Comparison of ENCODE assay signal across 22 cellular contexts in the genomic region with DNA sequence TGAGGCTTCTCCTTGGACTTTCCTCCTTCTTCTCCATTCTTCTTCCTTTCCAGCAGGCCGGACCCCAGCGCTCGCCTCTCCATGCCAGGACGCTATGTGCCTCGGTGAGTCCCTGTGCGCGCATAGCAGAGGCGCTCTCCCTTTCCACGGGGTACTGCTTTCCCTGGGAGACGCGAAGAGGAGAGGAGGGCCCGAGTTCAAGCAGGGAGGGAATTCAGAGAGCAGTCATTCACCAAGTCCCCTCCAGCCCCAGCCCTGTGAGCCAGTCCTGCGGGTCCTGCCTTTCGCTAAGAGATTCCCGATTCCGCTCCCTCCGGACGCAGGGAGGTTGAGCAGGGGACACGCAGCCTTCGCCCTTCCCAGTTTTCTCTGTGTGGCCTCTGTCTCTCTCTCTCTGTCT.
DNase-seq lines count a peak whose midpoint lies in the region; ATAC-seq and TF ChIP-seq lines count a peak whose summit lies in the region.
"Had no signal": no experiment of that assay in that cellular context is flagged by ENCODE, and none has a peak within 500 bp of the region (broad histone marks: within the 10 kb centered on the region; RNA-seq: fewer than 3 reads in every experiment).

No MANE protein-coding gene starts in this region.

- peak overlapping the region; percentile 58 for H2BK120ac ChIP-seq in IMR-90 (ENCODE audit: low read depth, low read length)
- peak overlapping the region; percentile 71 for H2BK120ac ChIP-seq in mesenchymal stem cell (ENCODE audit: low read depth, low read length)
- H2BK120ac ChIP-seq in trophoblast cell (ENCODE audit: insufficient read depth, low read length, poor library complexity): no peak overlapping the region

- CTCF ChIA-PET in IMR-90 (lab: Yijun Ruan, JAX) (no interaction called here), Caco-2 (lab: Charles Lee) (no interaction called here)

- H4K20me1 ChIP-seq in BLaER1: peaks cover 9% of the 10 kb centered on the region
- H4K20me1 ChIP-seq in IMR-90 (ENCODE audit: insufficient read depth, low read length): no peaks in the 10 kb centered on the region
- no peaks in the 10 kb centered on the region for H4K20me1 ChIP-seq in GM23338 (replicated peaks; ENCODE audit: insufficient read depth)

- no peak overlapping the region for H3K9ac ChIP-seq in BLaER1
- H3K9ac ChIP-seq in IMR-90 (ENCODE audit: low read depth, low read length): no peak overlapping the region
- no peak overlapping the region for H3K9ac ChIP-seq in mesenchymal stem cell (ENCODE audit: low read length)
- H3K9ac ChIP-seq in trophoblast cell (ENCODE audit: low read length): no peak overlapping the region

- H3K9me1 ChIP-seq in IMR-90 (ENCODE audit: insufficient read depth, low read length): peaks cover 19% of the 10 kb centered on the region

- no peak for TF ChIP-seq CTCF in IMR-90 (conservative IDR thresholded peaks at IDR 0.05; ENCODE audit: low read depth, low read length)
- no peak for TF ChIP-seq CTCF in Caco-2 (IDR thresholded peaks at IDR 0.05; ENCODE audit: insufficient read depth in 1 of 2, low read depth in 1 of 2, low read length in 1 of 2, severe bottlenecking in 1 of 2, unreplicated experiment in 1 of 2)
- TF ChIP-seq CTCF in GM23338 (conservative IDR thresholded peaks at IDR 0.05; ENCODE audit: low read depth in 2 of 2): no peak

- H3K79me2 ChIP-seq in trophoblast cell (ENCODE audit: control insufficient read depth, insufficient read depth, low read length, poor library complexity) (no peaks in the 10 kb centered on the region), GM23338 (replicated peaks; ENCODE audit: insufficient read depth) (no peaks in the 10 kb centered on the region)

- H4K8ac ChIP-seq in IMR-90 (ENCODE audit: low read depth in 2 of 2, low read length in 2 of 2) (peak overlapping the region in 1 of 2 experiments; percentile 85; a peak in 1 of 4 replicates), mesenchymal stem cell (ENCODE audit: low read length) (peak overlapping the region; percentile 82), trophoblast cell (ENCODE audit: low read depth, low read length) (no peak overlapping the region)

- H4K12ac ChIP-seq in trophoblast cell (ENCODE audit: low read depth, low read length): no peak overlapping the region

- no peaks in the 10 kb centered on the region for H3K9me3 ChIP-seq in BLaER1
- H3K9me3 ChIP-seq in IMR-90 (ENCODE audit: control insufficient read depth, insufficient read depth, low read length): no peaks in the 10 kb centered on the region
- no peaks in the 10 kb centered on the region for H3K9me3 ChIP-seq in mesenchymal stem cell (ENCODE audit: control insufficient read depth, low read length)
- no peaks in the 10 kb centered on the region for H3K9me3 ChIP-seq in trophoblast cell (ENCODE audit: insufficient read depth, low read depth, low read length)
- H3K9me3 ChIP-seq in Caco-2: no peaks in the 10 kb centered on the region
- H3K9me3 ChIP-seq: A549 had no signal

- H4K5ac ChIP-seq in IMR-90 (ENCODE audit: low read depth, low read length): no peak overlapping the region

- H3K36me3 Mint-ChIP-seq in Caco-2 (ENCODE audit: insufficient read depth, unreplicated experiment) (no peaks in the 10 kb centered on the region), GM23338 (ENCODE audit: low read depth) (no peaks in the 10 kb centered on the region)
- H3K36me3 Mint-ChIP-seq: CD8-positive, alpha-beta T cell had no signal

- POLR2A ChIA-PET in IMR-90 (lab: Charles Lee; ENCODE audit: unreplicated experiment): no interaction called here
- POLR2A ChIA-PET in Caco-2 (lab: Charles Lee): no interaction called here

- peak overlapping the region; percentile 60 for H2BK20ac ChIP-seq in IMR-90 (ENCODE audit: low read depth, low read length)

- H3K27me3 Mint-ChIP-seq in Caco-2 (ENCODE audit: insufficient read depth, unreplicated experiment) (no peaks in the 10 kb centered on the region), GM23338 (ENCODE audit: insufficient read depth, low read depth, poor library complexity) (peaks cover 5% of the 10 kb centered on the region)

- H2BK15ac ChIP-seq in IMR-90 (ENCODE audit: low read depth, low read length): peak overlapping the region; percentile 32; the same call in 1 of the 3 replicates
- H2BK15ac ChIP-seq in mesenchymal stem cell (ENCODE audit: low read depth, poor library complexity, severe bottlenecking): peak overlapping the region; percentile 89

- intact Hi-C loops in IMR-90 (cut with micrococcal nuclease) (no loop called here), Caco-2 (cut with micrococcal nuclease; ENCODE audit: unreplicated experiment) (no loop called here)

- H3K9me3 Mint-ChIP-seq in Caco-2 (ENCODE audit: unreplicated experiment) (peaks cover 10% of the 10 kb centered on the region), GM23338 (no peaks in the 10 kb centered on the region)
- H3K9me3 Mint-ChIP-seq: CD4-positive, alpha-beta T cell; CD8-positive, alpha-beta T cell had no signal

- dilution Hi-C loops in IMR-90 (cut with HindIII; ENCODE audit: low sequenced_read_pairs, unreplicated experiment): no loop called here

- DNase-seq in IMR-90 (no peak), mesenchymal stem cell (no peak), trophoblast cell (no peak), Caco-2 (no peak), NCI-H345 treated with DMSO at 0.1 percent for 48 hours (lab: John Stamatoyannopoulos, UW; ENCODE audit: unreplicated experiment) (no peak), GM23338 (ENCODE audit: low spot score) (no peak)
- DNase-seq: AML-193; CD4-positive, alpha-beta T cell; CD8-positive, alpha-beta T cell; DMS 273 treated with DMSO at 0.1 percent for 48 hours; DMS153; DMS53; DMS79; DND-41; GDM1 had no signal

- H3K27me3 ChIP-seq in BLaER1: no peaks in the 10 kb centered on the region
- H3K27me3 ChIP-seq in IMR-90 (ENCODE audit: control insufficient read depth, insufficient read depth, low read length): no peaks in the 10 kb centered on the region
- H3K27me3 ChIP-seq in mesenchymal stem cell (ENCODE audit: control insufficient read depth in 1 of 2, insufficient read depth in 1 of 2, low read length in 2 of 2): no peaks in the 10 kb centered on the region
- H3K27me3 ChIP-seq in trophoblast cell (ENCODE audit: insufficient read depth, low read length): no peaks in the 10 kb centered on the region
- no peaks in the 10 kb centered on the region for H3K27me3 ChIP-seq in Caco-2 (replicated peaks; ENCODE audit: control insufficient read depth, insufficient read depth, low read length)
- H3K27me3 ChIP-seq in GM23338 (ENCODE audit: insufficient read depth): no peaks in the 10 kb centered on the region

- H4K91ac ChIP-seq in IMR-90 (ENCODE audit: insufficient read depth, low read depth, low read length): no peak overlapping the region
- H4K91ac ChIP-seq in mesenchymal stem cell (ENCODE audit: low read length): peak overlapping the region; percentile 89
- peak overlapping the region; percentile 70 for H4K91ac ChIP-seq in trophoblast cell (ENCODE audit: low read depth, low read length)

- H3K18ac ChIP-seq in IMR-90 (ENCODE audit: low read depth, low read length) (no peak overlapping the region; the same call in 1 of the 2 replicates), mesenchymal stem cell (ENCODE audit: low read depth in 1 of 2, low read length in 2 of 2) (peak overlapping the region; percentile 74 to 90), trophoblast cell (ENCODE audit: low read length) (peak overlapping the region; percentile 57)

- H3K27ac Mint-ChIP-seq in Caco-2 (ENCODE audit: unreplicated experiment) (no peak overlapping the region), GM23338 (no peak overlapping the region)
- H3K27ac Mint-ChIP-seq: B cell; CD4-positive, alpha-beta T cell; CD8-positive, alpha-beta T cell had no signal

- H3K23ac ChIP-seq in IMR-90 (ENCODE audit: low read depth, low read length) (no peak overlapping the region), mesenchymal stem cell (ENCODE audit: low read length in 2 of 2) (no peak overlapping the region), trophoblast cell (ENCODE audit: low read length) (no peak overlapping the region)

- H2AFZ ChIP-seq in IMR-90 (replicated peaks; ENCODE audit: low read length, poor library complexity) (peak overlapping the region; percentile 15), mesenchymal stem cell (ENCODE audit: low read depth, low read length) (no peak overlapping the region), trophoblast cell (ENCODE audit: insufficient read depth, low read length, poor library complexity) (no peak overlapping the region), GM23338 (no peak overlapping the region)

- no peak overlapping the region for H2BK5ac ChIP-seq in IMR-90 (ENCODE audit: low read depth, low read length, poor library complexity, severe bottlenecking)
- no peak overlapping the region for H2BK5ac ChIP-seq in mesenchymal stem cell (ENCODE audit: low read depth, low read length, poor library complexity, severe bottlenecking)
- no peak overlapping the region for H2BK5ac ChIP-seq in trophoblast cell (ENCODE audit: low read depth, low read length, poor library complexity)

- TF ChIP-seq POLR2A in IMR-90 (IDR thresholded peaks at IDR 0.05; ENCODE audit: low read depth, low read length) (no peak), GM18505 (IDR thresholded peaks at IDR 0.05; ENCODE audit: borderline replicate concordance, extremely low read depth, insufficient read depth, insufficient read length) (no peak)

- H3K4me3 Mint-ChIP-seq in Caco-2 (ENCODE audit: unreplicated experiment): no peak overlapping the region
- H3K4me3 Mint-ChIP-seq in GM23338: no peak overlapping the region
- H3K4me3 Mint-ChIP-seq: B cell; CD4-positive, alpha-beta T cell; CD8-positive, alpha-beta T cell had no signal

- no peaks in the 10 kb centered on the region for H3K36me3 ChIP-seq in BLaER1
- H3K36me3 ChIP-seq in IMR-90 (ENCODE audit: control insufficient read depth, insufficient read depth, low read length): no peaks in the 10 kb centered on the region
- H3K36me3 ChIP-seq in mesenchymal stem cell (ENCODE audit: control insufficient read depth in 1 of 2, insufficient read depth in 2 of 2, low read depth in 1 of 2, low read length in 2 of 2): no peaks in the 10 kb centered on the region
- H3K36me3 ChIP-seq in trophoblast cell (ENCODE audit: control insufficient read depth in 1 of 2, insufficient read depth in 2 of 2, low read length in 2 of 2): no peaks in the 10 kb centered on the region
- H3K36me3 ChIP-seq in Caco-2 (ENCODE audit: control insufficient read depth, insufficient read depth, low read length): no peaks in the 10 kb centered on the region
- H3K36me3 ChIP-seq in GM23338 (ENCODE audit: insufficient read depth): no peaks in the 10 kb centered on the region

- no peak overlapping the region for H3K4me3 ChIP-seq in BLaER1
- no peak overlapping the region for H3K4me3 ChIP-seq in IMR-90 (ENCODE audit: insufficient read depth, low read depth, low read length)
- H3K4me3 ChIP-seq in mesenchymal stem cell (ENCODE audit: insufficient read depth in 1 of 2, low read depth in 1 of 2, low read length in 2 of 2): no peak overlapping the region
- no peak overlapping the region for H3K4me3 ChIP-seq in trophoblast cell (ENCODE audit: low read depth, low read length)
- H3K4me3 ChIP-seq in Caco-2 (ENCODE audit: low read depth, low read length): no peak overlapping the region
- no peak overlapping the region for H3K4me3 ChIP-seq in GM23338
- H3K4me3 ChIP-seq: A549, GM12878 had no signal

- in situ Hi-C loops in IMR-90 (cut with MboI; ENCODE audit: low sequenced_read_pairs): no loop called here

- H3K27ac ChIP-seq in BLaER1 (no peak overlapping the region), IMR-90 (ENCODE audit: insufficient read depth, low read length) (no peak overlapping the region), mesenchymal stem cell (ENCODE audit: low read length, poor library complexity, severe bottlenecking) (no peak overlapping the region), trophoblast cell (ENCODE audit: low read depth, low read length) (no peak overlapping the region), GM23338 (ENCODE audit: low read depth) (no peak overlapping the region)
- H3K27ac ChIP-seq: 22Rv1, A549, C4-2B had no signal

- no peak overlapping the region for H2AK9ac ChIP-seq in IMR-90 (replicated peaks; ENCODE audit: low read depth, low read length, poor library complexity)

- no TSS peak for BruUV-seq in IMR-90 (replicated peaks; lab: Mats Ljungman, UMichigan)
- no TSS peak for BruUV-seq in Caco-2 (replicated peaks; lab: Mats Ljungman, UMichigan)

- H3K9me2 ChIP-seq in GM23338 (ENCODE audit: insufficient read depth): peaks cover 3% of the 10 kb centered on the region

- ATAC-seq in IMR-90 (ENCODE audit: low read depth) (no peak), GM18505 (IDR thresholded peaks at IDR 0.05; ENCODE audit: unreplicated experiment) (no peak), GM23338 (no peak)
- ATAC-seq: A549; CD8-positive, alpha-beta T cell; GM12878 had no signal

- H3K79me1 ChIP-seq in IMR-90 (ENCODE audit: low read depth in 1 of 2, low read length in 2 of 2) (peaks cover 0 to 4% of the 10 kb centered on the region in 2 experiments; a peak in 1 of 4 replicates), mesenchymal stem cell (replicated peaks; ENCODE audit: low read length, poor library complexity, severe bottlenecking) (no peaks in the 10 kb centered on the region), trophoblast cell (ENCODE audit: low read length) (peaks cover 23% of the 10 kb centered on the region)

- 100% methylated on average over 9 of the region's 20 CpGs; no CpG with 5 or more reads in 1 of the 2 experiments for WGBS in IMR-90 (ENCODE audit: extremely low coverage in 2 of 2, insufficient read length in 1 of 2), 2 experiments
- WGBS in mesenchymal stem cell: 96% methylated on average over 20 of the region's 20 CpGs
- WGBS in trophoblast cell (ENCODE audit: extremely low coverage, insufficient coverage, insufficient read length): no CpG with 5 or more reads among the region's 20 CpGs

- peak overlapping the region; percentile 75 for H3K4me2 ChIP-seq in BLaER1
- H3K4me2 ChIP-seq in IMR-90 (ENCODE audit: low read depth, low read length): no peak overlapping the region
- no peak overlapping the region for H3K4me2 ChIP-seq in mesenchymal stem cell (ENCODE audit: low read length, poor library complexity, severe bottlenecking)
- H3K4me2 ChIP-seq in trophoblast cell (ENCODE audit: low read length): no peak overlapping the region
- H3K4me2 ChIP-seq in GM23338: no peak overlapping the region
- H3K4me2 ChIP-seq: A549 had no signal

- no peak overlapping the region for H3K56ac ChIP-seq in IMR-90 (ENCODE audit: extremely low read depth, insufficient read depth, low read length)

- H2BK12ac ChIP-seq in mesenchymal stem cell (ENCODE audit: low read length in 2 of 2): peak overlapping the region; percentile 87 to 100
- peak overlapping the region; percentile 81 for H2BK12ac ChIP-seq in trophoblast cell (ENCODE audit: low read length)

- peak overlapping the region; percentile 79 for H2AK5ac ChIP-seq in IMR-90 (ENCODE audit: low read depth, low read length)
- H2AK5ac ChIP-seq in mesenchymal stem cell (ENCODE audit: low read length, severe bottlenecking): peak overlapping the region; percentile 50
- peak overlapping the region; percentile 38 for H2AK5ac ChIP-seq in trophoblast cell (ENCODE audit: low read length)

- H3K4me1 ChIP-seq in BLaER1: peaks cover 38% of the 10 kb centered on the region
- peaks cover 29% of the 10 kb centered on the region for H3K4me1 ChIP-seq in IMR-90 (ENCODE audit: control insufficient read depth, insufficient read depth, low read length)
- H3K4me1 ChIP-seq in mesenchymal stem cell (ENCODE audit: control insufficient read depth, insufficient read depth, low read depth, low read length): peaks cover 20% of the 10 kb centered on the region
- peaks cover 16 to 30% of the 10 kb centered on the region in 2 experiments for H3K4me1 ChIP-seq in trophoblast cell (ENCODE audit: control insufficient read depth in 1 of 2, insufficient read depth in 2 of 2, low read length in 2 of 2)
- H3K4me1 ChIP-seq in Caco-2: peaks cover 15% of the 10 kb centered on the region
- H3K4me1 ChIP-seq in GM23338 (ENCODE audit: insufficient read depth): peaks cover 3% of the 10 kb centered on the region; the same call in 1 of the 2 replicates
- H3K4me1 ChIP-seq: A549 had no signal

- TF ChIP-seq RAD21 in IMR-90 (IDR thresholded peaks at IDR 0.05; ENCODE audit: low read length): no peak

- H3K4me1 Mint-ChIP-seq in Caco-2 (ENCODE audit: low read depth, unreplicated experiment): peaks cover 11% of the 10 kb centered on the region
- peaks cover 3% of the 10 kb centered on the region; the same call in 1 of the 3 replicates for H3K4me1 Mint-ChIP-seq in GM23338

- peak overlapping the region; percentile 85 for H3K4ac ChIP-seq in IMR-90 (ENCODE audit: low read depth, low read length)
- peak overlapping the region; percentile 69 to 97 for H3K4ac ChIP-seq in mesenchymal stem cell (ENCODE audit: low read depth in 1 of 2, low read length in 2 of 2)
- no peak overlapping the region for H3K4ac ChIP-seq in trophoblast cell (ENCODE audit: low read depth, low read length)

- H3K14ac ChIP-seq in IMR-90 (replicated peaks; ENCODE audit: low read depth, low read length) (peak overlapping the region; percentile 3; the same call in 1 of the 2 replicates), mesenchymal stem cell (ENCODE audit: low read length in 2 of 2) (peak overlapping the region in 1 of 2 experiments; percentile 93), trophoblast cell (ENCODE audit: low read length) (peak overlapping the region; percentile 59)

- no peaks in the 10 kb centered on the region for H3F3A ChIP-seq in GM23338 (replicated peaks; ENCODE audit: low read depth)
